1 cellular context compared by ENCODE assay signal in genomic region chr2:230879271-230879882, GRCh38.
TF ChIP-seq lines count a peak whose summit lies in the region.

No MANE protein-coding gene starts in this region.

TF ChIP-seq in H1, 55 proteins besides CTCF, POLR2A, EP300 and RAD21:
- TF ChIP-seq, protein P1, sequence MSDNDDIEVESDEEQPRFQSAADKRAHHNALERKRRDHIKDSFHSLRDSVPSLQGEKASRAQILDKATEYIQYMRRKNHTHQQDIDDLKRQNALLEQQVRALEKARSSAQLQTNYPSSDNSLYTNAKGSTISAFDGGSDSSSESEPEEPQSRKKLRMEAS (IDR thresholded peaks at IDR 0.05) = no peak
- TF ChIP-seq HDAC6 (IDR thresholded peaks at IDR 0.05; ENCODE audit: low read depth, low read length) (no peak), POLR2AphosphoS5 (IDR thresholded peaks at IDR 0.05; ENCODE audit: low read depth, low read length) (peak; percentile 61; the same call in 1 of the 2 replicates), SUZ12 (IDR thresholded peaks at IDR 0.05; ENCODE audit: low read length) (no peak), KDM5A (IDR thresholded peaks at IDR 0.05; ENCODE audit: low read length) (no peak)
